Comparison of ENCODE assay signal across 8 cellular contexts in genomic region chr16:67667434-67667816, GRCh38. TPM values are rescaled to one million over a fixed set of nuclear protein-coding genes. Genes with fewer than 3 reads are reported as not detected.
DNase-seq lines count a peak whose midpoint lies in the region; ATAC-seq, FAIRE-seq and TF ChIP-seq lines count a peak whose summit lies in the region.

No MANE protein-coding gene starts in this region.

- H3K4me1 Mint-ChIP-seq in activated CD4-positive, alpha-beta T cell treated with anti-CD3 and anti-CD28 coated beads for 36 hours, result peaks cover 19% of the 10 kb centered on the region

- H3K27me3 Mint-ChIP-seq in activated CD4-positive, alpha-beta T cell treated with anti-CD3 and anti-CD28 coated beads for 36 hours, result no peaks in the 10 kb centered on the region

- H3K36me3 ChIP-seq in adrenal gland (replicated peaks in 1 of 2), result peaks cover 0 to 8% of the 10 kb centered on the region in 2 donors
- H3K36me3 ChIP-seq in liver (ENCODE audit: control insufficient read depth in 4 of 4, insufficient read depth in 3 of 4, low read depth in 1 of 4, low read length in 3 of 4), result no peaks in the 10 kb centered on the region
- peaks cover 8% of the 10 kb centered on the region for H3K36me3 ChIP-seq in thymus (ENCODE audit: control insufficient read depth, insufficient read depth)

- TF ChIP-seq POLR2A in adrenal gland (IDR thresholded peaks at IDR 0.05), result no peak

- H3K4me3 ChIP-seq in adrenal gland (peak overlapping the region in 2 of 4 donors; percentile 65 to 86), liver (ENCODE audit: low read depth in 1 of 3, low read length in 3 of 3) (peak overlapping the region; percentile 57 to 80 (median 70)), thymus (ENCODE audit: low read length) (peak overlapping the region; percentile 90)

- CTCF ChIA-PET in activated CD4-positive, alpha-beta T cell treated with anti-CD3 and anti-CD28 coated beads for 36 hours (lab: Charles Lee), result interaction anchor here (0.5 to 10.5 kb wide), 25 partner anchors 9 to 427 kb away, joined by 3 to 99 read pairs (median 4); partner anchors contain the start of genes ATP6V0D1, CARMIL2, RANBP10 and TSNAXIP1

- no peaks in the 10 kb centered on the region for H3K9me3 Mint-ChIP-seq in activated CD4-positive, alpha-beta T cell treated with anti-CD3 and anti-CD28 coated beads for 36 hours (ENCODE audit: low read depth)

- H3K9me3 ChIP-seq in adrenal gland (replicated peaks in 1 of 3) (no peaks in the 10 kb centered on the region), liver (ENCODE audit: control insufficient read depth in 4 of 4, low read length in 3 of 4) (no peaks in the 10 kb centered on the region), thymus (ENCODE audit: control insufficient read depth) (no peaks in the 10 kb centered on the region)

- H3K9ac ChIP-seq in liver (ENCODE audit: low read depth in 1 of 2, low read length in 2 of 2), result peak overlapping the region; percentile 62 to 86

- WGBS in adrenal gland, 4 donors, result 20 to 44% (median 36%) methylated on average over 2 to 13 of the region's 13 CpGs
- 35% methylated on average over 13 of the region's 13 CpGs for WGBS in liver
- 42% methylated on average over 13 of the region's 13 CpGs for WGBS in thymus

- DNase-seq in activated CD4-positive, alpha-beta T cell treated with anti-CD3 and anti-CD28 coated beads for 36 hours, result no peak
- no peak for DNase-seq in activated CD4-positive, alpha-beta T cell treated with anti-CD3 and anti-CD28 coated beads, Interleukin-2, amount 50 U/mL, for 1 hour
- no peak for DNase-seq in adrenal gland
- no peak for DNase-seq in urothelium cell line (ENCODE audit: low spot score)
- DNase-seq in NCI-H1436 treated with DMSO at 0.1 percent for 48 hours (lab: John Stamatoyannopoulos, UW), result no peak
- DNase-seq in posterior vena cava (ENCODE audit: low spot score), result no peak

- TF ChIP-seq CTCF in adrenal gland (IDR thresholded peaks at IDR 0.05) (no peak), liver (IDR thresholded peaks at IDR 0.05; ENCODE audit: low read depth, low read length, missing input control) (no peak)

- H3K27ac ChIP-seq in adrenal gland (peak overlapping the region; percentile 77 to 91 (median 85)), liver (ENCODE audit: low read depth in 1 of 2, low read length in 2 of 2) (peak overlapping the region; percentile 92 to 94), thymus (ENCODE audit: low read depth) (peak overlapping the region; percentile 56)

- TF ChIP-seq RAD21 in liver (IDR thresholded peaks at IDR 0.05), result no peak

- FAIRE-seq in urothelium cell line (lab: Jason Lieb, UNC), result no peak

- H3K36me3 Mint-ChIP-seq in activated CD4-positive, alpha-beta T cell treated with anti-CD3 and anti-CD28 coated beads for 36 hours (ENCODE audit: low read depth), result peaks cover 4% of the 10 kb centered on the region

- intact Hi-C loops in activated CD4-positive, alpha-beta T cell treated with anti-CD3 and anti-CD28 coated beads for 36 hours (cut with DNase I, micrococcal nuclease), result loop anchor here in 1 of 2 experiments (2.0 kb wide), 1 partner anchor 121 kb away; no protein-coding TSS in a partner anchor
- intact Hi-C loops in adrenal gland (cut with DNase I) (loop anchor here in 1 of 2 donors (5.0 kb wide), 1 partner anchor 135 kb away; no protein-coding TSS in a partner anchor), posterior vena cava (cut with DNase I) (loop anchor here (5.0 to 10.0 kb wide), 3 partner anchors 103 to 145 kb away; partner anchors contain the start of gene CTCF (in 2 of the 2))

- H3K27me3 ChIP-seq in adrenal gland (no peaks in the 10 kb centered on the region), liver (ENCODE audit: control insufficient read depth in 4 of 4, insufficient read depth in 4 of 4, low read length in 3 of 4) (no peaks in the 10 kb centered on the region), thymus (ENCODE audit: control insufficient read depth, insufficient read depth) (no peaks in the 10 kb centered on the region)

- peak overlapping the region; percentile 84 for H3K27ac Mint-ChIP-seq in activated CD4-positive, alpha-beta T cell treated with anti-CD3 and anti-CD28 coated beads for 36 hours

- ATAC-seq in activated CD4-positive, alpha-beta T cell treated with anti-CD3 and anti-CD28 coated beads for 36 hours, result no peak

- H3K4me1 ChIP-seq in adrenal gland (replicated peaks in 1 of 2) (peaks cover 10 to 27% of the 10 kb centered on the region in 2 donors), liver (ENCODE audit: control insufficient read depth in 4 of 4, insufficient read depth in 4 of 4, low read length in 3 of 4) (peaks cover 16 to 61% (median 43%) of the 10 kb centered on the region in 4 donors), thymus (ENCODE audit: control insufficient read depth, insufficient read depth, low read length) (peaks cover 19% of the 10 kb centered on the region)

- H3K4me3 Mint-ChIP-seq in activated CD4-positive, alpha-beta T cell treated with anti-CD3 and anti-CD28 coated beads for 36 hours, result peak overlapping the region; percentile 78

- POLR2A ChIA-PET in activated CD4-positive, alpha-beta T cell treated with anti-CD3 and anti-CD28 coated beads for 36 hours (lab: Charles Lee), result interaction anchor here (0.5 to 0.7 kb wide), 2 partner anchors 216 to 233 kb away, joined by 3 read pairs; no protein-coding TSS in a partner anchor

TF ChIP-seq in liver, 16 proteins besides CTCF, POLR2A, EP300 and RAD21:
- TF ChIP-seq ATF3 (IDR thresholded peaks at IDR 0.05), result no peak
- TF ChIP-seq JUND (IDR thresholded peaks at IDR 0.05), result no peak
- no peak for TF ChIP-seq TAF1 (conservative IDR thresholded peaks at IDR 0.05)
- no peak for TF ChIP-seq HNF4G (IDR thresholded peaks at IDR 0.05)

RNA-seq across cellular contexts. Expression of gene C16orf86, which starts 0.8 kb away (rescaled TPM):
- total RNA-seq in activated CD4-positive, alpha-beta T cell treated with anti-CD3 and anti-CD28 coated beads for 36 hours, result 1 to 10 TPM; 2.4 to 3.0 TPM
- total RNA-seq in adrenal gland (10 to 100 TPM in 4 of 8 donors, 1 to 10 TPM in 4; 4.4 to 17.9 (median 9.3) TPM), liver (1 to 10 TPM; 1.2 to 1.9 TPM), posterior vena cava (1 to 10 TPM; 2.7 to 4.8 TPM)
- polyA plus RNA-seq in adrenal gland (10 to 100 TPM in 1 of 3 donors, 1 to 10 TPM in 1, under 1 TPM in 1; 0.57 to 14.4 (median 8.2) TPM), liver (1 to 10 TPM; 2.3 to 2.6 TPM), thymus (9.4 TPM)

RNA-seq across cellular contexts. Expression of gene ENKD1, which starts 0.9 kb away (rescaled TPM):
- total RNA-seq in activated CD4-positive, alpha-beta T cell treated with anti-CD3 and anti-CD28 coated beads for 36 hours, result 10 to 100 TPM; 11.7 to 12.0 TPM
- total RNA-seq in adrenal gland, result 10 to 100 TPM in 7 of 8 donors, 1 to 10 TPM in 1; 8.8 to 69.8 (median 17.8) TPM
- polyA plus RNA-seq in adrenal gland, result 100 to 1,000 TPM in 1 of 3 donors, 10 to 100 TPM in 1, 1 to 10 TPM in 1; 3.0 to 113 (median 72.5) TPM
- total RNA-seq in liver, result 1 to 10 TPM; 3.0 to 7.8 TPM
- 1 to 10 TPM; 2.6 to 6.5 TPM for polyA plus RNA-seq in liver
- 31.3 TPM for polyA plus RNA-seq in thymus
- total RNA-seq in posterior vena cava, result 10 to 100 TPM; 12.2 to 12.6 TPM

RNA-seq across cellular contexts. Expression of gene PARD6A, which starts 6.7 kb away (rescaled TPM):
- 1 to 10 TPM; 7.8 to 8.7 TPM for total RNA-seq in activated CD4-positive, alpha-beta T cell treated with anti-CD3 and anti-CD28 coated beads for 36 hours
- total RNA-seq in adrenal gland (10 to 100 TPM in 4 of 8 donors, 1 to 10 TPM in 4; 7.3 to 49.1 (median 10.5) TPM), liver (1 to 10 TPM in 1 of 2 donors, under 1 TPM in 1; 0.42 to 1.4 TPM), posterior vena cava (1 to 10 TPM; 2.9 to 4.6 TPM)
- polyA plus RNA-seq in adrenal gland (1 to 10 TPM; 1.5 to 9.3 (median 6.7) TPM), liver (1 to 10 TPM; 2.2 to 2.4 TPM), thymus (5.9 TPM)

RNA-seq across cellular contexts. Expression of gene ACD, which starts 7.4 kb away (rescaled TPM):
- total RNA-seq in activated CD4-positive, alpha-beta T cell treated with anti-CD3 and anti-CD28 coated beads for 36 hours, result 10 to 100 TPM; 52.2 to 52.4 TPM
- total RNA-seq in adrenal gland (10 to 100 TPM in 7 of 8 donors, 1 to 10 TPM in 1; 9.2 to 47.0 (median 20.7) TPM), liver (1 to 10 TPM; 4.3 to 5.6 TPM), posterior vena cava (10 to 100 TPM; 13.3 to 16.0 TPM)
- polyA plus RNA-seq in adrenal gland (10 to 100 TPM in 2 of 3 donors, 1 to 10 TPM in 1; 7.3 to 26.5 (median 24.3) TPM), liver (1 to 10 TPM; 4.7 to 5.6 TPM), thymus (23.4 TPM)

RNA-seq across cellular contexts. Expression of gene CARMIL2, which starts 22.5 kb away (rescaled TPM):
- total RNA-seq in activated CD4-positive, alpha-beta T cell treated with anti-CD3 and anti-CD28 coated beads for 36 hours, result 100 to 1,000 TPM; 138 to 153 TPM
- total RNA-seq in adrenal gland, result 1 to 10 TPM in 5 of 8 donors, under 1 TPM in 3; 0.24 to 2.5 (median 1.3) TPM
- 10 to 100 TPM in 1 of 3 donors, 1 to 10 TPM in 1, under 1 TPM in 1; 0.35 to 18.5 (median 4.1) TPM for polyA plus RNA-seq in adrenal gland
- 1 to 10 TPM in 1 of 2 donors, under 1 TPM in 1; 0.51 to 1.3 TPM for total RNA-seq in liver
- under 1 TPM in 1 of 2 donors, not detected in 1; 0.39 TPM for polyA plus RNA-seq in liver
- polyA plus RNA-seq in thymus, result 85.6 TPM
- total RNA-seq in posterior vena cava, result 1 to 10 TPM in 1 of 2 donors, under 1 TPM in 1; 0.67 to 1.8 TPM
